Comparison of ENCODE assay signal across 18 cellular contexts in genomic region chr17:70776446-70776845, GRCh38.
DNase-seq lines count a peak whose midpoint lies in the region; ATAC-seq, FAIRE-seq and TF ChIP-seq lines count a peak whose summit lies in the region.
"Had no signal": no experiment of that assay in that cellular context is flagged by ENCODE, and none has a peak within 500 bp of the region (broad histone marks: within the 10 kb centered on the region; RNA-seq: fewer than 3 reads in every experiment).

No MANE protein-coding gene starts in this region.

- no peak overlapping the region for H3K4me3 ChIP-seq in neural cell (ENCODE audit: low read length)
- H3K4me3 ChIP-seq: HAP-1 had no signal

- no peak for ATAC-seq in HG02763 (IDR thresholded peaks at IDR 0.05; ENCODE audit: unreplicated experiment)

- TF ChIP-seq EP300 in neural cell (conservative IDR thresholded peaks at IDR 0.05; ENCODE audit: poor library complexity, severe bottlenecking): no peak

- no peaks in the 10 kb centered on the region for H3K79me2 ChIP-seq in neural cell (replicated peaks; ENCODE audit: insufficient read depth, low read length)

- no peak for TF ChIP-seq RAD21 in neural cell (conservative IDR thresholded peaks at IDR 0.05)

- H3K36me3 ChIP-seq in neural cell (ENCODE audit: insufficient read depth, low read length): no peaks in the 10 kb centered on the region
- H3K36me3 ChIP-seq: HAP-1 had no signal

- H3K9me2 ChIP-seq in neural cell (ENCODE audit: insufficient read depth, low read length): no peaks in the 10 kb centered on the region

- no peak overlapping the region for H3K27ac ChIP-seq in neural cell (ENCODE audit: low read length)
- H3K27ac ChIP-seq: C4-2B had no signal

- no peak overlapping the region for H3K4me2 ChIP-seq in neural cell (ENCODE audit: low read length)

- DNase-seq in H54 (ENCODE audit: insufficient read length, low spot score): no peak
- peak; percentile 20 for DNase-seq in RPMI7951 (ENCODE audit: low read depth)
- no peak for DNase-seq in SIG-M5 treated with dmso at 0.1 percent for 504 hours (lab: John Stamatoyannopoulos, UW; ENCODE audit: unreplicated experiment)
- no peak for DNase-seq in activated CD4-positive, alpha-beta T cell treated with anti-CD3 and anti-CD28 coated beads, Interleukin-2, amount 50 U/mL, for 4 hours
- DNase-seq: ACHN; AML-193; Caco-2; CD4-positive, alpha-beta T cell had no signal

- no peaks in the 10 kb centered on the region for H4K20me1 ChIP-seq in neural cell (ENCODE audit: insufficient read depth)

- no peaks in the 10 kb centered on the region for H3K9me3 ChIP-seq in neural cell (ENCODE audit: low read length)
- H3K9me3 ChIP-seq: Caco-2, HAP-1 had no signal

- H3F3A ChIP-seq in neural cell (ENCODE audit: insufficient read depth, low read length, poor library complexity, severe bottlenecking): no peaks in the 10 kb centered on the region

- no peaks in the 10 kb centered on the region for H3K27me3 ChIP-seq in neural cell (ENCODE audit: insufficient read depth, low read depth, low read length)

- no peak for TF ChIP-seq POLR2A in H54 (IDR thresholded peaks at IDR 0.05; ENCODE audit: low read depth, low read length)

- no peak for TF ChIP-seq CTCF in neural cell (IDR thresholded peaks at IDR 0.05; ENCODE audit: poor library complexity, severe bottlenecking)

- no peak overlapping the region for H2AFZ ChIP-seq in neural cell (ENCODE audit: low read depth, low read length)

- no peak overlapping the region for H3K9ac ChIP-seq in neural cell (ENCODE audit: low read length)

- FAIRE-seq in H54 (lab: Jason Lieb, UNC): peak; percentile 23
- FAIRE-seq: A204.1, D721Med, G401.6, GM12891, GM19239, H1 had no signal

TF ChIP-seq in neural cell, 6 proteins besides CTCF, POLR2A, EP300 and RAD21:
- TF ChIP-seq SMC3 (conservative IDR thresholded peaks at IDR 0.05; ENCODE audit: poor library complexity) (no peak), POLR2AphosphoS5 (IDR thresholded peaks at IDR 0.05) (peak; percentile 20)
TF ChIP-seq in neural cell: peak in this region for 1.
